Comparison of ENCODE assay signal across 2 cellular contexts in genomic region chr5:55551904-55552303, GRCh38.
TF ChIP-seq lines count a peak whose summit lies in the region.

No MANE protein-coding gene starts in this region.

TF ChIP-seq in HEK293, 187 proteins besides CTCF, POLR2A, EP300 and RAD21:
- TF ChIP-seq ATF2 (tag by site-specific recombination; IDR thresholded peaks at IDR 0.05; ENCODE audit: low read depth) = peak; percentile 74
- TF ChIP-seq ZNF146 (tag by site-specific recombination; IDR thresholded peaks at IDR 0.05) = no peak
- TF ChIP-seq ZNF221 (tag by site-specific recombination; IDR thresholded peaks at IDR 0.05; ENCODE audit: borderline replicate concordance) = no peak
- no peak for TF ChIP-seq ZNF623 (tag by site-specific recombination; IDR thresholded peaks at IDR 0.05)
- no peak for TF ChIP-seq ZNF571 (tag by site-specific recombination; IDR thresholded peaks at IDR 0.05)
- TF ChIP-seq ZNF530 (tag by site-specific recombination; IDR thresholded peaks at IDR 0.05; ENCODE audit: low read depth) = no peak
- no peak for TF ChIP-seq ZNF223 (tag by site-specific recombination; IDR thresholded peaks at IDR 0.05)

TF ChIP-seq in K562, 482 proteins besides CTCF, POLR2A, EP300 and RAD21 (continues in another document):
- TF ChIP-seq MEF2D (tag; conservative IDR thresholded peaks at IDR 0.05; ENCODE audit: low read depth) (no peak), BRCA1 (IDR thresholded peaks at IDR 0.05) (no peak), BRCA1 (CRISPR knock-in tag; IDR thresholded peaks at IDR 0.05) (no peak), ATF1 (CRISPR knock-in tag; IDR thresholded peaks at IDR 0.05) (peak; percentile 31; the same call in 1 of the 2 replicates), ATF1 (tag; IDR thresholded peaks at IDR 0.05) (peak; percentile 85), MCM5 (IDR thresholded peaks at IDR 0.05; ENCODE audit: low read depth) (no peak), EWSR1 (IDR thresholded peaks at IDR 0.05; ENCODE audit: borderline replicate concordance, low read depth, partially characterized antibody) (no peak), NFRKB (IDR thresholded peaks at IDR 0.05; ENCODE audit: low read depth) (no peak), IRF9 (tag; IDR thresholded peaks at IDR 0.05) (no peak), RBM22 (IDR thresholded peaks at IDR 0.05; ENCODE audit: low read depth, low read length, poor library complexity, severe bottlenecking) (no peak), PHTF2 (CRISPR knock-in tag; IDR thresholded peaks at IDR 0.05) (no peak), GATAD2A (IDR thresholded peaks at IDR 0.05) (no peak), RFX1 (IDR thresholded peaks at IDR 0.05) (no peak), ILF3 (IDR thresholded peaks at IDR 0.05; ENCODE audit: borderline replicate concordance) (no peak), NFIX (CRISPR knock-in tag; IDR thresholded peaks at IDR 0.05; ENCODE audit: low read depth) (no peak), PHF21A (IDR thresholded peaks at IDR 0.05; ENCODE audit: borderline replicate concordance, low read depth) (no peak), ARHGAP35 (IDR thresholded peaks at IDR 0.05; ENCODE audit: partially characterized antibody) (no peak), FOXA3 (CRISPR knock-in tag; conservative IDR thresholded peaks at IDR 0.05 in 1 of 2, IDR thresholded peaks at IDR 0.05 in 1 of 2) (no peak), ZBTB33 (CRISPR knock-in tag; IDR thresholded peaks at IDR 0.05) (no peak), E2F8 (IDR thresholded peaks at IDR 0.05; ENCODE audit: low read depth, partially characterized antibody) (no peak), RBM17 (IDR thresholded peaks at IDR 0.05; ENCODE audit: borderline replicate concordance, low read depth, low read length) (no peak), EP400 (IDR thresholded peaks at IDR 0.05) (no peak), ZNF277 (CRISPR knock-in tag; IDR thresholded peaks at IDR 0.05; ENCODE audit: borderline replicate concordance) (no peak), ATF7 (IDR thresholded peaks at IDR 0.05) (peak; percentile 84; the same call in 1 of the 2 replicates), NFIC (IDR thresholded peaks at IDR 0.05) (no peak), ZBTB1 (CRISPR knock-in tag; IDR thresholded peaks at IDR 0.05; ENCODE audit: borderline replicate concordance, low read depth) (no peak), THRB (CRISPR knock-in tag; conservative IDR thresholded peaks at IDR 0.05) (no peak), ZNF311 (CRISPR knock-in tag; IDR thresholded peaks at IDR 0.05) (no peak), DMBX1 (CRISPR knock-in tag; IDR thresholded peaks at IDR 0.05; ENCODE audit: borderline replicate concordance) (no peak)
- TF ChIP-seq, protein P1, sequence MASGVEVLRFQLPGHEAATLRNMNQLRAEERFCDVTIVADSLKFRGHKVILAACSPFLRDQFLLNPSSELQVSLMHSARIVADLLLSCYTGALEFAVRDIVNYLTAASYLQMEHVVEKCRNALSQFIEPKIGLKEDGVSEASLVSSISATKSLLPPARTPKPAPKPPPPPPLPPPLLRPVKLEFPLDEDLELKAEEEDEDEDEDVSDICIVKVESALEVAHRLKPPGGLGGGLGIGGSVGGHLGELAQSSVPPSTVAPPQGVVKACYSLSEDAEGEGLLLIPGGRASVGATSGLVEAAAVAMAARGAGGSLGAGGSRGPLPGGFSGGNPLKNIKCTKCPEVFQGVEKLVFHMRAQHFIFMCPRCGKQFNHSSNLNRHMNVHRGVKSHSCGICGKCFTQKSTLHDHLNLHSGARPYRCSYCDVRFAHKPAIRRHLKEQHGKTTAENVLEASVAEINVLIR (CRISPR knock-in tag; IDR thresholded peaks at IDR 0.05) = no peak
- TF ChIP-seq, protein P2, sequence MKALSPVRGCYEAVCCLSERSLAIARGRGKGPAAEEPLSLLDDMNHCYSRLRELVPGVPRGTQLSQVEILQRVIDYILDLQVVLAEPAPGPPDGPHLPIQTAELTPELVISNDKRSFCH (CRISPR knock-in tag; IDR thresholded peaks at IDR 0.05) = no peak
- TF ChIP-seq, protein P2 (tag; IDR thresholded peaks at IDR 0.05) = no peak
- TF ChIP-seq, protein P3, sequence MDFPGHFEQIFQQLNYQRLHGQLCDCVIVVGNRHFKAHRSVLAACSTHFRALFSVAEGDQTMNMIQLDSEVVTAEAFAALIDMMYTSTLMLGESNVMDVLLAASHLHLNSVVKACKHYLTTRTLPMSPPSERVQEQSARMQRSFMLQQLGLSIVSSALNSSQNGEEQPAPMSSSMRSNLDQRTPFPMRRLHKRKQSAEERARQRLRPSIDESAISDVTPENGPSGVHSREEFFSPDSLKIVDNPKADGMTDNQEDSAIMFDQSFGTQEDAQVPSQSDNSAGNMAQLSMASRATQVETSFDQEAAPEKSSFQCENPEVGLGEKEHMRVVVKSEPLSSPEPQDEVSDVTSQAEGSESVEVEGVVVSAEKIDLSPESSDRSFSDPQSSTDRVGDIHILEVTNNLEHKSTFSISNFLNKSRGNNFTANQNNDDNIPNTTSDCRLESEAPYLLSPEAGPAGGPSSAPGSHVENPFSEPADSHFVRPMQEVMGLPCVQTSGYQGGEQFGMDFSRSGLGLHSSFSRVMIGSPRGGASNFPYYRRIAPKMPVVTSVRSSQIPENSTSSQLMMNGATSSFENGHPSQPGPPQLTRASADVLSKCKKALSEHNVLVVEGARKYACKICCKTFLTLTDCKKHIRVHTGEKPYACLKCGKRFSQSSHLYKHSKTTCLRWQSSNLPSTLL (IDR thresholded peaks at IDR 0.05) = no peak
- TF ChIP-seq, protein P4, sequence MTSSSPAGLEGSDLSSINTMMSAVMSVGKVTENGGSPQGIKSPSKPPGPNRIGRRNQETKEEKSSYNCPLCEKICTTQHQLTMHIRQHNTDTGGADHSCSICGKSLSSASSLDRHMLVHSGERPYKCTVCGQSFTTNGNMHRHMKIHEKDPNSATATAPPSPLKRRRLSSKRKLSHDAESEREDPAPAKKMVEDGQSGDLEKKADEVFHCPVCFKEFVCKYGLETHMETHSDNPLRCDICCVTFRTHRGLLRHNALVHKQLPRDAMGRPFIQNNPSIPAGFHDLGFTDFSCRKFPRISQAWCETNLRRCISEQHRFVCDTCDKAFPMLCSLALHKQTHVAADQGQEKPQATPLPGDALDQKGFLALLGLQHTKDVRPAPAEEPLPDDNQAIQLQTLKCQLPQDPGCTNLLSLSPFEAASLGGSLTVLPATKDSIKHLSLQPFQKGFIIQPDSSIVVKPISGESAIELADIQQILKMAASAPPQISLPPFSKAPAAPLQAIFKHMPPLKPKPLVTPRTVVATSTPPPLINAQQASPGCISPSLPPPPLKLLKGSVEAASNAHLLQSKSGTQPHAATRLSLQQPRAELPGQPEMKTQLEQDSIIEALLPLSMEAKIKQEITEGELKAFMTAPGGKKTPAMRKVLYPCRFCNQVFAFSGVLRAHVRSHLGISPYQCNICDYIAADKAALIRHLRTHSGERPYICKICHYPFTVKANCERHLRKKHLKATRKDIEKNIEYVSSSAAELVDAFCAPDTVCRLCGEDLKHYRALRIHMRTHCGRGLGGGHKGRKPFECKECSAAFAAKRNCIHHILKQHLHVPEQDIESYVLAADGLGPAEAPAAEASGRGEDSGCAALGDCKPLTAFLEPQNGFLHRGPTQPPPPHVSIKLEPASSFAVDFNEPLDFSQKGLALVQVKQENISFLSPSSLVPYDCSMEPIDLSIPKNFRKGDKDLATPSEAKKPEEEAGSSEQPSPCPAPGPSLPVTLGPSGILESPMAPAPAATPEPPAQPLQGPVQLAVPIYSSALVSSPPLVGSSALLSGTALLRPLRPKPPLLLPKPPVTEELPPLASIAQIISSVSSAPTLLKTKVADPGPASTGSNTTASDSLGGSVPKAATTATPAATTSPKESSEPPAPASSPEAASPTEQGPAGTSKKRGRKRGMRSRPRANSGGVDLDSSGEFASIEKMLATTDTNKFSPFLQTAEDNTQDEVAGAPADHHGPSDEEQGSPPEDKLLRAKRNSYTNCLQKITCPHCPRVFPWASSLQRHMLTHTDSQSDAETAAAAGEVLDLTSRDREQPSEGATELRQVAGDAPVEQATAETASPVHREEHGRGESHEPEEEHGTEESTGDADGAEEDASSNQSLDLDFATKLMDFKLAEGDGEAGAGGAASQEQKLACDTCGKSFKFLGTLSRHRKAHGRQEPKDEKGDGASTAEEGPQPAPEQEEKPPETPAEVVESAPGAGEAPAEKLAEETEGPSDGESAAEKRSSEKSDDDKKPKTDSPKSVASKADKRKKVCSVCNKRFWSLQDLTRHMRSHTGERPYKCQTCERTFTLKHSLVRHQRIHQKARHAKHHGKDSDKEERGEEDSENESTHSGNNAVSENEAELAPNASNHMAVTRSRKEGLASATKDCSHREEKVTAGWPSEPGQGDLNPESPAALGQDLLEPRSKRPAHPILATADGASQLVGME (CRISPR knock-in tag; IDR thresholded peaks at IDR 0.05) = no peak
- TF ChIP-seq, protein P5, sequence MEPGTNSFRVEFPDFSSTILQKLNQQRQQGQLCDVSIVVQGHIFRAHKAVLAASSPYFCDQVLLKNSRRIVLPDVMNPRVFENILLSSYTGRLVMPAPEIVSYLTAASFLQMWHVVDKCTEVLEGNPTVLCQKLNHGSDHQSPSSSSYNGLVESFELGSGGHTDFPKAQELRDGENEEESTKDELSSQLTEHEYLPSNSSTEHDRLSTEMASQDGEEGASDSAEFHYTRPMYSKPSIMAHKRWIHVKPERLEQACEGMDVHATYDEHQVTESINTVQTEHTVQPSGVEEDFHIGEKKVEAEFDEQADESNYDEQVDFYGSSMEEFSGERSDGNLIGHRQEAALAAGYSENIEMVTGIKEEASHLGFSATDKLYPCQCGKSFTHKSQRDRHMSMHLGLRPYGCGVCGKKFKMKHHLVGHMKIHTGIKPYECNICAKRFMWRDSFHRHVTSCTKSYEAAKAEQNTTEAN (CRISPR knock-in tag; IDR thresholded peaks at IDR 0.05) = no peak
